8 cellular contexts compared by ENCODE assay signal in genomic region chr3:186277268-186277909, GRCh38.
DNase-seq lines count a peak whose midpoint lies in the region; ATAC-seq and TF ChIP-seq lines count a peak whose summit lies in the region.

No MANE protein-coding gene starts in this region.

- no peaks in the 10 kb centered on the region for H3K79me2 ChIP-seq in hepatocyte

- H3K9me2 ChIP-seq in hepatocyte (replicated peaks; ENCODE audit: insufficient read depth): no peaks in the 10 kb centered on the region

- H3K27me3 ChIP-seq in WERI-Rb-1 (ENCODE audit: insufficient read depth, low read depth, severe bottlenecking) (peaks cover 5% of the 10 kb centered on the region), hepatocyte (peaks cover 4% of the 10 kb centered on the region), transverse colon (no peaks in the 10 kb centered on the region)

- no peaks in the 10 kb centered on the region for H4K20me1 ChIP-seq in hepatocyte (ENCODE audit: insufficient read depth, poor library complexity, severe bottlenecking)

- peak; percentile 71 for TF ChIP-seq CTCF in WERI-Rb-1 (IDR thresholded peaks at IDR 0.05; ENCODE audit: low read depth, low read length)
- peak; percentile 74 for TF ChIP-seq CTCF in hepatocyte (IDR thresholded peaks at IDR 0.05; ENCODE audit: poor library complexity)
- TF ChIP-seq CTCF in transverse colon (IDR thresholded peaks at IDR 0.05): peak in 4 of 5 experiments; percentile 23 to 34 (median 26)

- H3K9me3 ChIP-seq in WERI-Rb-1 (ENCODE audit: severe bottlenecking) (no peaks in the 10 kb centered on the region), hepatocyte (ENCODE audit: low read depth) (no peaks in the 10 kb centered on the region), transverse colon (no peaks in the 10 kb centered on the region)

- TF ChIP-seq EP300 in transverse colon (IDR thresholded peaks at IDR 0.05; ENCODE audit: low read depth): no peak

- no peak overlapping the region for H3K27ac ChIP-seq in WERI-Rb-1
- no peak overlapping the region for H3K27ac ChIP-seq in hepatocyte
- H3K27ac ChIP-seq in transverse colon: no peak overlapping the region
- H3K27ac ChIP-seq in substantia nigra (ENCODE audit: low read depth, low read length, poor library complexity, severe bottlenecking): no peak overlapping the region

- no peak overlapping the region for H3K4me3 ChIP-seq in WERI-Rb-1 (ENCODE audit: low read depth, low read length)
- H3K4me3 ChIP-seq in hepatocyte: no peak overlapping the region
- H3K4me3 ChIP-seq in transverse colon: no peak overlapping the region

- TF ChIP-seq POLR2A in transverse colon (IDR thresholded peaks at IDR 0.05): no peak

- in situ Hi-C loops in transverse colon (cut with MboI; ENCODE audit: low pct_ligation_motif_present in 1 of 4, low pct_unique_long_range_greater_than_20kb in 1 of 4, low sequenced_read_pairs in 3 of 4): no loop called here

- 31% methylated on average over 10 of the region's 10 CpGs for WGBS in hepatocyte (ENCODE audit: low lambda C conversion rate, missing lambda C conversion rate)
- 42 to 57% methylated on average over 5 to 10 of the region's 10 CpGs for WGBS in transverse colon (ENCODE audit: low coverage in 1 of 2), 2 donors

- no peak overlapping the region for H3K4me2 ChIP-seq in hepatocyte

- H2AFZ ChIP-seq in hepatocyte: no peak overlapping the region

- DNase-seq in NCI-H2171 treated with DMSO at 0.1 percent for 48 hours (lab: John Stamatoyannopoulos, UW) (peak; percentile 25), NCI-H2171 (lab: John Stamatoyannopoulos, UW) (no peak), WERI-Rb-1 (peak; percentile 23), hepatocyte (ENCODE audit: low spot score) (peak; percentile 73), transverse colon (no peak), T-helper 1 cell (no peak), substantia nigra (lab: John Stamatoyannopoulos, UW) (no peak)

- no peaks in the 10 kb centered on the region for H3K4me1 ChIP-seq in hepatocyte (ENCODE audit: insufficient read depth)
- peaks cover 0 to 8% (median 0%) of the 10 kb centered on the region in 4 donors for H3K4me1 ChIP-seq in transverse colon

- ATAC-seq in HG02798 (IDR thresholded peaks at IDR 0.05; ENCODE audit: poor library complexity, unreplicated experiment): no peak

- H3K36me3 ChIP-seq in WERI-Rb-1 (no peaks in the 10 kb centered on the region), hepatocyte (replicated peaks; ENCODE audit: insufficient read depth, low read depth) (no peaks in the 10 kb centered on the region), transverse colon (no peaks in the 10 kb centered on the region)

- intact Hi-C loops in transverse colon (cut with DNase I; ENCODE audit: low total_unique reads): loop anchor here (10.0 kb wide), 1 partner anchor 613 kb away; no protein-coding TSS in a partner anchor

Comparison
In these comparisons a context has a peak if more than half of its experiments do, and no peak if none do; other contexts are left out.
1. DNase-seq: peak in NCI-H2171 treated with DMSO at 0.1 percent for 48 hours (single experiment), WERI-Rb-1 (single experiment) and hepatocyte (single experiment); none in NCI-H2171 (single experiment), transverse colon (single experiment), T-helper 1 cell (0 of 5) and substantia nigra (0 of 49).
2. Peak in every context shown above with its lines, with median percentiles within 50 percentile points of each other: CTCF ChIP-seq.